10 cellular contexts compared by ENCODE assay signal in genomic region chr2:171244970-171245782, GRCh38.
A peak's percentile ranks its signal among the peaks of the same experiment; 100 is the strongest.
DNase-seq lines count a peak whose midpoint lies in the region; ATAC-seq, FAIRE-seq and TF ChIP-seq lines count a peak whose summit lies in the region.
"Had no signal": no experiment of that assay in that cellular context is flagged by ENCODE, and none has a peak within 500 bp of the region (broad histone marks: within the 10 kb centered on the region; RNA-seq: fewer than 3 reads in every experiment).

No MANE protein-coding gene starts in this region.

- DNase-seq in AG09309 (ENCODE audit: low read depth) (peak; percentile 33), HFFc6 (peak; percentile 39), amniotic epithelial cell (ENCODE audit: low read depth) (peak; percentile 43), iris pigment epithelial cell (ENCODE audit: low read depth) (peak; percentile 38), frontal cortex (ENCODE audit: low spot score in 2 of 2) (no peak)
- no peak for DNase-seq in effector memory CD8-positive, alpha-beta T cell
- no peak for DNase-seq in naive thymus-derived CD8-positive, alpha-beta T cell
- DNase-seq: body of pancreas, psoas muscle had no signal

- FAIRE-seq in frontal cortex (lab: Jason Lieb, UNC), result no peak

- H3K4me3 ChIP-seq in AG09309 (ENCODE audit: control insufficient read depth, low read depth, low read length), result no peak overlapping the region
- H3K4me3 ChIP-seq: body of pancreas, psoas muscle had no signal

- POLR2A ChIA-PET in naive thymus-derived CD8-positive, alpha-beta T cell (lab: Charles Lee), result no interaction called here

- peaks cover 19% of the 10 kb centered on the region for H3K9me3 Mint-ChIP-seq in HFFc6
- H3K9me3 Mint-ChIP-seq in effector memory CD8-positive, alpha-beta T cell, result no peaks in the 10 kb centered on the region
- peaks cover 4 to 18% (median 9%) of the 10 kb centered on the region in 9 donors for H3K9me3 Mint-ChIP-seq in naive thymus-derived CD8-positive, alpha-beta T cell

- TF ChIP-seq CTCF in AG09309 (IDR thresholded peaks at IDR 0.05; ENCODE audit: control insufficient read depth, insufficient read depth, low read depth, low read length, missing control alignments) (peak; percentile 36), HFFc6 (IDR thresholded peaks at IDR 0.05) (peak; percentile 33; the same call in 1 of the 2 replicates)

- peaks cover 20% of the 10 kb centered on the region for H3K4me1 Mint-ChIP-seq in HFFc6 (ENCODE audit: low read depth)
- peaks cover 16 to 17% of the 10 kb centered on the region in 2 donors for H3K4me1 Mint-ChIP-seq in effector memory CD8-positive, alpha-beta T cell (ENCODE audit: low read depth in 2 of 2)
- H3K4me1 Mint-ChIP-seq in naive thymus-derived CD8-positive, alpha-beta T cell, result peaks cover 29 to 48% (median 38%) of the 10 kb centered on the region in 4 donors

- H3K36me3 Mint-ChIP-seq in HFFc6 (ENCODE audit: low read depth), result peaks cover 14% of the 10 kb centered on the region
- H3K36me3 Mint-ChIP-seq in effector memory CD8-positive, alpha-beta T cell (ENCODE audit: insufficient read depth), result no peaks in the 10 kb centered on the region
- H3K36me3 Mint-ChIP-seq in naive thymus-derived CD8-positive, alpha-beta T cell, result peaks cover 0 to 8% (median 7%) of the 10 kb centered on the region in 3 donors

- peaks cover 2% of the 10 kb centered on the region; the same call in 1 of the 2 replicates for H3K27me3 Mint-ChIP-seq in HFFc6 (ENCODE audit: insufficient read depth)
- H3K27me3 Mint-ChIP-seq in effector memory CD8-positive, alpha-beta T cell, result no peaks in the 10 kb centered on the region
- no peaks in the 10 kb centered on the region for H3K27me3 Mint-ChIP-seq in naive thymus-derived CD8-positive, alpha-beta T cell

- ATAC-seq in effector memory CD8-positive, alpha-beta T cell (replicated peaks), result no peak
- no peak for ATAC-seq in HG02798 (IDR thresholded peaks at IDR 0.05; ENCODE audit: poor library complexity, unreplicated experiment)
- ATAC-seq in naive thymus-derived CD8-positive, alpha-beta T cell, result no peak
- ATAC-seq: body of pancreas, psoas muscle had no signal

- H3K4me3 Mint-ChIP-seq in HFFc6, result no peak overlapping the region
- no peak overlapping the region for H3K4me3 Mint-ChIP-seq in effector memory CD8-positive, alpha-beta T cell
- no peak overlapping the region for H3K4me3 Mint-ChIP-seq in naive thymus-derived CD8-positive, alpha-beta T cell

- peak overlapping the region; percentile 84 for H3K27ac Mint-ChIP-seq in HFFc6
- no peak overlapping the region for H3K27ac Mint-ChIP-seq in effector memory CD8-positive, alpha-beta T cell
- H3K27ac Mint-ChIP-seq in naive thymus-derived CD8-positive, alpha-beta T cell, result peak overlapping the region in 1 of 10 donors; percentile 63

Comparison
In these comparisons a context has a peak if more than half of its experiments do, and no peak if none do; other contexts are left out.
1. DNase-seq: peak in AG09309 (single experiment), HFFc6 (single experiment), amniotic epithelial cell (single experiment) and iris pigment epithelial cell (single experiment); none in effector memory CD8-positive, alpha-beta T cell (0 of 3), naive thymus-derived CD8-positive, alpha-beta T cell (0 of 10) and frontal cortex (0 of 2).